Comparison of ENCODE assay signal across 34 cellular contexts in genomic region chr10:30248728-30249127, GRCh38.
"Had no signal": no experiment of that assay in that cellular context is flagged by ENCODE, and none has a peak within 500 bp of the region (broad histone marks: within the 10 kb centered on the region; RNA-seq: fewer than 3 reads in every experiment).

No MANE protein-coding gene starts in this region.

- H3K9me3 ChIP-seq: MG63 had no signal

- H3K27me3 ChIP-seq: MG63 had no signal

- DNase-seq: Karpas-422, Kasumi-1, KG1, MG63, MV-4-11, NCI-H1048, NCI-H1092, NCI-H1092 treated with DMSO at 0.1 percent for 48 hours, NCI-H1105, NCI-H1105 treated with DMSO at 0.1 percent for 48 hours, NCI-H1417, NCI-H1417 treated with DMSO at 0.1 percent for 48 hours, NCI-H1436, NCI-H1436 treated with DMSO at 0.1 percent for 48 hours, NCI-H146, NCI-H1694, NCI-H1694 treated with DMSO at 0.1 percent for 48 hours, NCI-H187, NCI-H187 treated with DMSO at 0.1 percent for 48 hours, NCI-H1930, NCI-H2029, NCI-H2029 treated with DMSO at 0.1 percent for 48 hours, NCI-H2081 treated with DMSO at 0.1 percent for 48 hours, NCI-H2107, NCI-H2171, NCI-H2171 treated with DMSO at 0.1 percent for 48 hours, NCI-H2227 treated with DMSO at 0.1 percent for 48 hours, NCI-H226, NCI-H345, NCI-H446, NCI-H446 treated with DMSO at 0.1 percent for 48 hours, NCI-H510A, NCI-H510A treated with DMSO at 0.1 percent for 48 hours, NCI-H524 had no signal

- H3K36me3 ChIP-seq: MG63 had no signal

- H3K4me3 ChIP-seq: MG63 had no signal
